In genomic region chr3:158111861-158112260, GRCh38 we compare ENCODE assay signal across 16 cellular contexts. TPM values are rescaled to one million over a fixed set of nuclear protein-coding genes. Genes with fewer than 3 reads are reported as not detected.
DNase-seq lines count a peak whose midpoint lies in the region; ATAC-seq and TF ChIP-seq lines count a peak whose summit lies in the region.
"Had no signal": no experiment of that assay in that cellular context is flagged by ENCODE, and none has a peak within 500 bp of the region (broad histone marks: within the 10 kb centered on the region; RNA-seq: fewer than 3 reads in every experiment).

No MANE protein-coding gene starts in this region.

- H2AFZ ChIP-seq in HCT116 (ENCODE audit: low read depth, low read length, poor library complexity, severe bottlenecking) = no peak overlapping the region

- CTCF ChIA-PET in activated CD8-positive, alpha-beta T cell treated with anti-CD3 and anti-CD28 coated beads for 36 hours (lab: Charles Lee) = no interaction called here
- CTCF ChIA-PET in activated CD8-positive, alpha-beta T cell treated with anti-CD3 and anti-CD28 coated beads, Interleukin-2, amount 10 ng/mL, durations not matched to agents 7 days and 5 days (lab: Charles Lee) = no interaction called here
- CTCF ChIA-PET in HCT116 (lab: Charles Lee) = no interaction called here

- H3K9me3 ChIP-seq in HCT116 (ENCODE audit: control insufficient read depth in 1 of 2, insufficient read depth in 1 of 2, low read depth in 1 of 2, low read length in 2 of 2) (no peaks in the 10 kb centered on the region), SJCRH30 (replicated peaks) (no peaks in the 10 kb centered on the region)
- H3K9me3 ChIP-seq: colonic mucosa, esophagus squamous epithelium had no signal

- H3K4me3 ChIP-seq in HCT116 (replicated peaks in 1 of 2; ENCODE audit: low read depth in 1 of 2, low read length in 2 of 2) = no peak overlapping the region
- no peak overlapping the region for H3K4me3 ChIP-seq in SJCRH30
- H3K4me3 ChIP-seq: colonic mucosa, esophagus squamous epithelium had no signal

- BruUV-seq in HCT116 (replicated peaks; lab: Mats Ljungman, UMichigan) = no TSS peak

- peaks cover 0 to 20% of the 10 kb centered on the region in 2 experiments; a peak in 2 of 4 replicates for H3K4me1 ChIP-seq in HCT116 (ENCODE audit: control insufficient read depth in 1 of 2, insufficient read depth in 2 of 2, low read length in 2 of 2)
- 0 out of 2 replicates have a peak, but pooled peaks cover 2% of the 10 kb centered on the region for H3K4me1 ChIP-seq in SJCRH30

- H3K27me3 ChIP-seq in HCT116 (ENCODE audit: insufficient read depth, low read length) = no peaks in the 10 kb centered on the region
- no peaks in the 10 kb centered on the region for H3K27me3 ChIP-seq in SJCRH30

- no peak overlapping the region for H3K27ac Mint-ChIP-seq in activated CD8-positive, alpha-beta T cell treated with anti-CD3 and anti-CD28 coated beads for 36 hours
- H3K27ac Mint-ChIP-seq in activated CD8-positive, alpha-beta T cell treated with anti-CD3 and anti-CD28 coated beads, Interleukin-2, amount 10 ng/mL, durations not matched to agents 7 days and 5 days = no peak overlapping the region
- H3K27ac Mint-ChIP-seq in natural killer cell treated with Interleukin-12 subunit alpha and Interleukin-12 subunit beta and Interleukin-15 and Interleukin-18, amount 100 ng/mL, for 72 hours = no peak overlapping the region
- H3K27ac Mint-ChIP-seq: activated CD8-positive, alpha-beta memory T cell treated with anti-CD3 and anti-CD28 coated beads, Interleukin-2, amount 10 ng/mL, durations not matched to agents 7 days and 5 days had no signal

- ATAC-seq in activated CD8-positive, alpha-beta T cell treated with anti-CD3 and anti-CD28 coated beads for 36 hours = no peak
- ATAC-seq in activated CD8-positive, alpha-beta T cell treated with anti-CD3 and anti-CD28 coated beads, Interleukin-2, amount 10 ng/mL, durations not matched to agents 7 days and 5 days = no peak
- no peak for ATAC-seq in HCT116
- no peak for ATAC-seq in natural killer cell treated with Interleukin-12 subunit alpha and Interleukin-12 subunit beta and Interleukin-15 and Interleukin-18, amount 100 ng/mL, for 72 hours
- ATAC-seq: activated CD8-positive, alpha-beta memory T cell treated with anti-CD3 and anti-CD28 coated beads, Interleukin-2, amount 10 ng/mL, durations not matched to agents 7 days and 5 days; left colon had no signal

- H3K27ac ChIP-seq in HCT116 (ENCODE audit: low read depth, low read length) = no peak overlapping the region
- no peak overlapping the region for H3K27ac ChIP-seq in SJCRH30
- H3K27ac ChIP-seq: colonic mucosa, esophagus squamous epithelium had no signal

- H3K36me3 Mint-ChIP-seq in activated CD8-positive, alpha-beta T cell treated with anti-CD3 and anti-CD28 coated beads for 36 hours (ENCODE audit: low read depth) = peaks cover 17% of the 10 kb centered on the region
- H3K36me3 Mint-ChIP-seq in activated CD8-positive, alpha-beta T cell treated with anti-CD3 and anti-CD28 coated beads, Interleukin-2, amount 10 ng/mL, durations not matched to agents 7 days and 5 days (ENCODE audit: low read depth) = peaks cover 23% of the 10 kb centered on the region
- H3K36me3 Mint-ChIP-seq in natural killer cell treated with Interleukin-12 subunit alpha and Interleukin-12 subunit beta and Interleukin-15 and Interleukin-18, amount 100 ng/mL, for 72 hours = peaks cover 13% of the 10 kb centered on the region

- no peak overlapping the region for H3K9ac ChIP-seq in HCT116 (ENCODE audit: low read length)

- peak overlapping the region; percentile 91; the same call in 1 of the 2 replicates for H3K4me2 ChIP-seq in HCT116 (ENCODE audit: low read length)

- TF ChIP-seq POLR2A in HCT116 (IDR thresholded peaks at IDR 0.05; ENCODE audit: borderline replicate concordance, extremely low read depth, insufficient read depth, insufficient read length) = no peak

- no peaks in the 10 kb centered on the region for H3K36me3 ChIP-seq in HCT116 (ENCODE audit: control insufficient read depth in 1 of 2, insufficient read depth in 2 of 2, low read length in 2 of 2)
- H3K36me3 ChIP-seq in SJCRH30 = no peaks in the 10 kb centered on the region
- H3K36me3 ChIP-seq: colonic mucosa, esophagus squamous epithelium had no signal

- H3K9me3 Mint-ChIP-seq in activated CD8-positive, alpha-beta T cell treated with anti-CD3 and anti-CD28 coated beads for 36 hours = peaks cover 11% of the 10 kb centered on the region
- peaks cover 7% of the 10 kb centered on the region for H3K9me3 Mint-ChIP-seq in activated CD8-positive, alpha-beta T cell treated with anti-CD3 and anti-CD28 coated beads, Interleukin-2, amount 10 ng/mL, durations not matched to agents 7 days and 5 days (ENCODE audit: insufficient read depth)
- peaks cover 6% of the 10 kb centered on the region for H3K9me3 Mint-ChIP-seq in natural killer cell treated with Interleukin-12 subunit alpha and Interleukin-12 subunit beta and Interleukin-15 and Interleukin-18, amount 100 ng/mL, for 72 hours

- H3K4me3 Mint-ChIP-seq in activated CD8-positive, alpha-beta T cell treated with anti-CD3 and anti-CD28 coated beads for 36 hours = peak overlapping the region; percentile 98
- no peak overlapping the region for H3K4me3 Mint-ChIP-seq in activated CD8-positive, alpha-beta T cell treated with anti-CD3 and anti-CD28 coated beads, Interleukin-2, amount 10 ng/mL, durations not matched to agents 7 days and 5 days
- H3K4me3 Mint-ChIP-seq in natural killer cell treated with Interleukin-12 subunit alpha and Interleukin-12 subunit beta and Interleukin-15 and Interleukin-18, amount 100 ng/mL, for 72 hours = peak overlapping the region; percentile 100

- TF ChIP-seq RAD21 in HCT116 (IDR thresholded peaks at IDR 0.05; ENCODE audit: low read depth) = no peak

- peaks cover 21% of the 10 kb centered on the region for H3K27me3 Mint-ChIP-seq in activated CD8-positive, alpha-beta T cell treated with anti-CD3 and anti-CD28 coated beads for 36 hours
- H3K27me3 Mint-ChIP-seq in activated CD8-positive, alpha-beta T cell treated with anti-CD3 and anti-CD28 coated beads, Interleukin-2, amount 10 ng/mL, durations not matched to agents 7 days and 5 days (ENCODE audit: low read depth) = peaks cover 23% of the 10 kb centered on the region
- H3K27me3 Mint-ChIP-seq in natural killer cell treated with Interleukin-12 subunit alpha and Interleukin-12 subunit beta and Interleukin-15 and Interleukin-18, amount 100 ng/mL, for 72 hours = peaks cover 8 to 23% of the 10 kb centered on the region in 2 donors

- POLR2A ChIA-PET in activated CD8-positive, alpha-beta T cell treated with anti-CD3 and anti-CD28 coated beads for 36 hours (lab: Charles Lee) = no interaction called here
- POLR2A ChIA-PET in activated CD8-positive, alpha-beta T cell treated with anti-CD3 and anti-CD28 coated beads, Interleukin-2, amount 10 ng/mL, durations not matched to agents 7 days and 5 days (lab: Charles Lee) = no interaction called here
- POLR2A ChIA-PET in HCT116 (lab: Charles Lee) = no interaction called here

- H4K20me1 ChIP-seq in HCT116 (ENCODE audit: insufficient read depth) = no peaks in the 10 kb centered on the region

- peaks cover 63% of the 10 kb centered on the region for H3K79me2 ChIP-seq in HCT116 (ENCODE audit: insufficient read depth, low read length)

- H3K4me1 Mint-ChIP-seq in activated CD8-positive, alpha-beta T cell treated with anti-CD3 and anti-CD28 coated beads for 36 hours (ENCODE audit: low read depth) = peaks cover 53% of the 10 kb centered on the region
- peaks cover 52% of the 10 kb centered on the region for H3K4me1 Mint-ChIP-seq in activated CD8-positive, alpha-beta T cell treated with anti-CD3 and anti-CD28 coated beads, Interleukin-2, amount 10 ng/mL, durations not matched to agents 7 days and 5 days (ENCODE audit: low read depth)
- H3K4me1 Mint-ChIP-seq in natural killer cell treated with Interleukin-12 subunit alpha and Interleukin-12 subunit beta and Interleukin-15 and Interleukin-18, amount 100 ng/mL, for 72 hours (ENCODE audit: low read depth in 2 of 2) = peaks cover 36 to 45% of the 10 kb centered on the region in 2 donors

- no peak for TF ChIP-seq CTCF in activated CD8-positive, alpha-beta T cell treated with anti-CD3 and anti-CD28 coated beads for 36 hours (IDR thresholded peaks at IDR 0.05)
- no peak for TF ChIP-seq CTCF in HCT116 (IDR thresholded peaks at IDR 0.05 in 2 of 3, conservative IDR thresholded peaks at IDR 0.05 in 1 of 3; ENCODE audit: borderline replicate concordance in 1 of 3, insufficient read depth in 1 of 3, low read depth in 2 of 3, low read length in 2 of 3)

- intact Hi-C loops in activated CD8-positive, alpha-beta T cell treated with anti-CD3 and anti-CD28 coated beads for 36 hours (cut with micrococcal nuclease) = no loop called here
- intact Hi-C loops in HCT116 (cut with micrococcal nuclease) = no loop called here

- no peak for DNase-seq in activated CD8-positive, alpha-beta T cell treated with anti-CD3 and anti-CD28 coated beads for 36 hours
- DNase-seq in activated CD8-positive, alpha-beta T cell treated with anti-CD3 and anti-CD28 coated beads, Interleukin-2, amount 10 ng/mL, durations not matched to agents 7 days and 5 days = no peak
- DNase-seq in HCT116 (ENCODE audit: low read depth, low spot score) = no peak
- DNase-seq in OCI-M1 (lab: John Stamatoyannopoulos, UW) = peak; percentile 35
- no peak for DNase-seq in natural killer cell treated with Interleukin-12 subunit alpha and Interleukin-12 subunit beta and Interleukin-15 and Interleukin-18, amount 100 ng/mL, for 72 hours (ENCODE audit: low spot score)
- DNase-seq in SJCRH30 = no peak
- no peak for DNase-seq in activated CD8-positive, alpha-beta memory T cell treated with anti-CD3 and anti-CD28 coated beads for 24 hours
- no peak for DNase-seq in hypothalamus (lab: John Stamatoyannopoulos, UW)
- DNase-seq: activated CD8-positive, alpha-beta memory T cell treated with anti-CD3 and anti-CD28 coated beads, Interleukin-2, amount 10 ng/mL, durations not matched to agents 7 days and 5 days; amygdala; colonic mucosa; esophagus squamous epithelium; left colon; retina; RPMI8226; stimulated activated CD4-positive, alpha-beta T cell treated with anti-CD3 and anti-CD28 coated beads, Interleukin-2, amount 100 ng/mL, for 48 hours had no signal

- H3K9me2 ChIP-seq in HCT116 (ENCODE audit: insufficient read depth) = no peaks in the 10 kb centered on the region

- RAD21 ChIA-PET in HCT116 (lab: Charles Lee; ENCODE audit: low non-redundant PET in 1 of 2, low total read pairs in 2 of 2, uncharacterized antibody in 2 of 2, unreplicated experiment in 2 of 2) = no interaction called here

RNA-seq across cellular contexts. Expression of gene RSRC1, which starts 2.0 kb away (rescaled TPM):
- total RNA-seq in activated CD8-positive, alpha-beta T cell treated with anti-CD3 and anti-CD28 coated beads for 36 hours = 10 to 100 TPM; 37.9 to 44.7 TPM
- 10 to 100 TPM; 44.9 to 47.9 TPM for total RNA-seq in activated CD8-positive, alpha-beta T cell treated with anti-CD3 and anti-CD28 coated beads, Interleukin-2, amount 10 ng/mL, durations not matched to agents 7 days and 5 days
- total RNA-seq in HCT116 (2021; ENCODE audit: unreplicated experiment) = 37.1 TPM
- polyA plus RNA-seq in HCT116 (2012) = 17.0 and 20.4 TPM in 2 replicates
- 10 to 100 TPM; 38.7 to 49.6 TPM for total RNA-seq in natural killer cell treated with Interleukin-12 subunit alpha and Interleukin-12 subunit beta and Interleukin-15 and Interleukin-18, amount 100 ng/mL, for 72 hours
- 49.6 and 57.2 TPM in 2 replicates for total RNA-seq in SJCRH30 (2014; rRNA removed; shearing (Covaris generic))

RNA-seq across cellular contexts. Expression of gene SHOX2, which starts 5.6 kb away (rescaled TPM):
- not detected for total RNA-seq in activated CD8-positive, alpha-beta T cell treated with anti-CD3 and anti-CD28 coated beads for 36 hours
- not detected for total RNA-seq in activated CD8-positive, alpha-beta T cell treated with anti-CD3 and anti-CD28 coated beads, Interleukin-2, amount 10 ng/mL, durations not matched to agents 7 days and 5 days
- total RNA-seq in HCT116 (2021; ENCODE audit: unreplicated experiment) = 9.4 TPM
- 5.2 and 5.4 TPM in 2 replicates for polyA plus RNA-seq in HCT116 (2012)
- 1 to 10 TPM in 1 of 2 donors, not detected in 1; 2.1 TPM for total RNA-seq in natural killer cell treated with Interleukin-12 subunit alpha and Interleukin-12 subunit beta and Interleukin-15 and Interleukin-18, amount 100 ng/mL, for 72 hours
- total RNA-seq in SJCRH30 (2014; rRNA removed; shearing (Covaris generic)) = 4.5 and 5.4 TPM in 2 replicates
- total RNA-seq: activated CD8-positive, alpha-beta memory T cell treated with anti-CD3 and anti-CD28 coated beads, Interleukin-2, amount 10 ng/mL, durations not matched to agents 7 days and 5 days; colonic mucosa; esophagus squamous epithelium had no signal
